Comparison of ENCODE assay signal across 2 cellular contexts in the genomic region with DNA sequence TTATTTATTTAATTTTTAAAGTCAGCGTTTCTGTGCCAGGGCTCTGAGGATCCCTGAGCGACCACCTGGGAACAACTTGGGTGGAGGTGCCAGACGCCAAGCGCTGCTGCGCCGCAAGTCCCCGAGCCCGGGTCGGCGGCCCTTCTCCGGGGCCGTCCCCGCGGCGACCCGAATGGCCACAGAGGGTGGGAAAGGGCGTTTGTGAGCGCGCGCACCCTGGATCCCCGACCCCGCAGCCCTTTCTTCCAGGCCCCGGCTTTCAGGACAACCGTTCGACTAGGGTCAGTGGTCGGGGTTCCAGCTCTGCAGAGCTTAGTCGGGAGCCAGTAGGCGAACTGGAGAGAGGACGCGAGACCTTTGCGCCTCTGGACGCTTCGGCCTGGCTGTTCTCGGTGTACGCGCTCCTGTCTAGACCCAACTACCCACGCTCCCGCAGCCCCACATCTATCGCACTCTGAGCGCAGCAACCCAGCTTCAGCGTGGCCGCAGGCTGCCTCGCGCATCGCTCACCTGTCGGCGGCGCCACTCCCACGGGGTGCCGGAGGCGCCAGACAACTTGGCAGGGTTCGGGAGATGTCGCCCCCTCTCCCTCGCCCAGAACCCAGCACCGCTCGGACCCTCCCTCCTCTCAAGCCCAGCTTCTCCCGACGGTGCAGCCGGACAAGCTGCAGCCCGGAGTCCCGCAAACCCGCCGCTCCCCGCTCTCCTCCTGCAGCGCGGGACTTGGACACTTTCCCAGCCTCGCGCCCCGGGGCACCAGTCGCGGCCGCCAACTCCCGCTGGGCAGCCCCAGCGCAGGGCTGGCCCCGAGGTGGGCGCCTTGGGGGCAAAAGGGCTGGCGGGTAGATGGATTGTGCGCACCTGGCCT.
TF ChIP-seq lines count a peak whose summit lies in the region.

No MANE protein-coding gene starts in this region.

TF ChIP-seq in HEK293, 187 proteins besides CTCF, POLR2A, EP300 and RAD21 (continued from another document and continues in another):
- TF ChIP-seq, protein P1, sequence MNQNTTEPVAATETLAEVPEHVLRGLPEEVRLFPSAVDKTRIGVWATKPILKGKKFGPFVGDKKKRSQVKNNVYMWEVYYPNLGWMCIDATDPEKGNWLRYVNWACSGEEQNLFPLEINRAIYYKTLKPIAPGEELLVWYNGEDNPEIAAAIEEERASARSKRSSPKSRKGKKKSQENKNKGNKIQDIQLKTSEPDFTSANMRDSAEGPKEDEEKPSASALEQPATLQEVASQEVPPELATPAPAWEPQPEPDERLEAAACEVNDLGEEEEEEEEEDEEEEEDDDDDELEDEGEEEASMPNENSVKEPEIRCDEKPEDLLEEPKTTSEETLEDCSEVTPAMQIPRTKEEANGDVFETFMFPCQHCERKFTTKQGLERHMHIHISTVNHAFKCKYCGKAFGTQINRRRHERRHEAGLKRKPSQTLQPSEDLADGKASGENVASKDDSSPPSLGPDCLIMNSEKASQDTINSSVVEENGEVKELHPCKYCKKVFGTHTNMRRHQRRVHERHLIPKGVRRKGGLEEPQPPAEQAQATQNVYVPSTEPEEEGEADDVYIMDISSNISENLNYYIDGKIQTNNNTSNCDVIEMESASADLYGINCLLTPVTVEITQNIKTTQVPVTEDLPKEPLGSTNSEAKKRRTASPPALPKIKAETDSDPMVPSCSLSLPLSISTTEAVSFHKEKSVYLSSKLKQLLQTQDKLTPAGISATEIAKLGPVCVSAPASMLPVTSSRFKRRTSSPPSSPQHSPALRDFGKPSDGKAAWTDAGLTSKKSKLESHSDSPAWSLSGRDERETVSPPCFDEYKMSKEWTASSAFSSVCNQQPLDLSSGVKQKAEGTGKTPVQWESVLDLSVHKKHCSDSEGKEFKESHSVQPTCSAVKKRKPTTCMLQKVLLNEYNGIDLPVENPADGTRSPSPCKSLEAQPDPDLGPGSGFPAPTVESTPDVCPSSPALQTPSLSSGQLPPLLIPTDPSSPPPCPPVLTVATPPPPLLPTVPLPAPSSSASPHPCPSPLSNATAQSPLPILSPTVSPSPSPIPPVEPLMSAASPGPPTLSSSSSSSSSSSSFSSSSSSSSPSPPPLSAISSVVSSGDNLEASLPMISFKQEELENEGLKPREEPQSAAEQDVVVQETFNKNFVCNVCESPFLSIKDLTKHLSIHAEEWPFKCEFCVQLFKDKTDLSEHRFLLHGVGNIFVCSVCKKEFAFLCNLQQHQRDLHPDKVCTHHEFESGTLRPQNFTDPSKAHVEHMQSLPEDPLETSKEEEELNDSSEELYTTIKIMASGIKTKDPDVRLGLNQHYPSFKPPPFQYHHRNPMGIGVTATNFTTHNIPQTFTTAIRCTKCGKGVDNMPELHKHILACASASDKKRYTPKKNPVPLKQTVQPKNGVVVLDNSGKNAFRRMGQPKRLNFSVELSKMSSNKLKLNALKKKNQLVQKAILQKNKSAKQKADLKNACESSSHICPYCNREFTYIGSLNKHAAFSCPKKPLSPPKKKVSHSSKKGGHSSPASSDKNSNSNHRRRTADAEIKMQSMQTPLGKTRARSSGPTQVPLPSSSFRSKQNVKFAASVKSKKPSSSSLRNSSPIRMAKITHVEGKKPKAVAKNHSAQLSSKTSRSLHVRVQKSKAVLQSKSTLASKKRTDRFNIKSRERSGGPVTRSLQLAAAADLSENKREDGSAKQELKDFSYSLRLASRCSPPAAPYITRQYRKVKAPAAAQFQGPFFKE (tag by site-specific recombination; IDR thresholded peaks at IDR 0.05; ENCODE audit: borderline replicate concordance): no peak
- TF ChIP-seq ZNF214 (tag by site-specific recombination; IDR thresholded peaks at IDR 0.05; ENCODE audit: borderline replicate concordance) (no peak), ZBTB1 (tag by site-specific recombination; IDR thresholded peaks at IDR 0.05) (peak; percentile 40; the same call in 1 of the 2 replicates), ZNF660 (tag by site-specific recombination; IDR thresholded peaks at IDR 0.05) (no peak), ZNF792 (tag by site-specific recombination; IDR thresholded peaks at IDR 0.05) (no peak), ZNF561 (tag by site-specific recombination; IDR thresholded peaks at IDR 0.05; ENCODE audit: borderline replicate concordance) (no peak), GLIS2 (tag by site-specific recombination; IDR thresholded peaks at IDR 0.05) (peak; percentile 59), ZFP69B (tag by site-specific recombination; IDR thresholded peaks at IDR 0.05) (no peak), ZNF155 (tag by site-specific recombination; IDR thresholded peaks at IDR 0.05) (no peak), ZNF132 (tag by site-specific recombination; IDR thresholded peaks at IDR 0.05; ENCODE audit: borderline replicate concordance) (no peak)
- TF ChIP-seq, protein P2, sequence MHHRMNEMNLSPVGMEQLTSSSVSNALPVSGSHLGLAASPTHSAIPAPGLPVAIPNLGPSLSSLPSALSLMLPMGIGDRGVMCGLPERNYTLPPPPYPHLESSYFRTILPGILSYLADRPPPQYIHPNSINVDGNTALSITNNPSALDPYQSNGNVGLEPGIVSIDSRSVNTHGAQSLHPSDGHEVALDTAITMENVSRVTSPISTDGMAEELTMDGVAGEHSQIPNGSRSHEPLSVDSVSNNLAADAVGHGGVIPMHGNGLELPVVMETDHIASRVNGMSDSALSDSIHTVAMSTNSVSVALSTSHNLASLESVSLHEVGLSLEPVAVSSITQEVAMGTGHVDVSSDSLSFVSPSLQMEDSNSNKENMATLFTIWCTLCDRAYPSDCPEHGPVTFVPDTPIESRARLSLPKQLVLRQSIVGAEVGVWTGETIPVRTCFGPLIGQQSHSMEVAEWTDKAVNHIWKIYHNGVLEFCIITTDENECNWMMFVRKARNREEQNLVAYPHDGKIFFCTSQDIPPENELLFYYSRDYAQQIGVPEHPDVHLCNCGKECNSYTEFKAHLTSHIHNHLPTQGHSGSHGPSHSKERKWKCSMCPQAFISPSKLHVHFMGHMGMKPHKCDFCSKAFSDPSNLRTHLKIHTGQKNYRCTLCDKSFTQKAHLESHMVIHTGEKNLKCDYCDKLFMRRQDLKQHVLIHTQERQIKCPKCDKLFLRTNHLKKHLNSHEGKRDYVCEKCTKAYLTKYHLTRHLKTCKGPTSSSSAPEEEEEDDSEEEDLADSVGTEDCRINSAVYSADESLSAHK (tag by site-specific recombination; IDR thresholded peaks at IDR 0.05): 0 out of 2 replicates have a peak, but pooled peaks have one; percentile 16
- TF ChIP-seq, protein P3, sequence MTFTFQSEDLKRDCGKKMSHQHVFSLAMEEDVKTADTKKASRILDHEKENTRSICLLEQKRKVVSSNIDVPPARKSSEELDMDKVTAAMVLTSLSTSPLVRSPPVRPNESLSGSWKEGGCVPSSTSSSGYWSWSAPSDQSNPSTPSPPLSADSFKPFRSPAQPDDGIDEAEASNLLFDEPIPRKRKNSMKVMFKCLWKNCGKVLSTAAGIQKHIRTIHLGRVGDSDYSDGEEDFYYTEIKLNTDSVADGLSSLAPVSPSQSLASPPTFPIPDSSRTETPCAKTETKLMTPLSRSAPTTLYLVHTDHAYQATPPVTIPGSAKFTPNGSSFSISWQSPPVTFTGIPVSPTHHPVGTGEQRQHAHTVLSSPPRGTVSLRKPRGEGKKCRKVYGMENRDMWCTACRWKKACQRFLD (tag by site-specific recombination; IDR thresholded peaks at IDR 0.05): no peak
- TF ChIP-seq, protein P4, sequence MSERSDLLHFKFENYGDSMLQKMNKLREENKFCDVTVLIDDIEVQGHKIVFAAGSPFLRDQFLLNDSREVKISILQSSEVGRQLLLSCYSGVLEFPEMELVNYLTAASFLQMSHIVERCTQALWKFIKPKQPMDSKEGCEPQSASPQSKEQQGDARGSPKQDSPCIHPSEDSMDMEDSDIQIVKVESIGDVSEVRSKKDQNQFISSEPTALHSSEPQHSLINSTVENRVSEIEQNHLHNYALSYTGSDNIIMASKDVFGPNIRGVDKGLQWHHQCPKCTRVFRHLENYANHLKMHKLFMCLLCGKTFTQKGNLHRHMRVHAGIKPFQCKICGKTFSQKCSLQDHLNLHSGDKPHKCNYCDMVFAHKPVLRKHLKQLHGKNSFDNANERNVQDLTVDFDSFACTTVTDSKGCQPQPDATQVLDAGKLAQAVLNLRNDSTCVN (tag by site-specific recombination; optimal IDR thresholded peaks at IDR 0.05): peak; percentile 74

TF ChIP-seq in SK-N-SH treated with all-trans-retinoic acid at 6 μM for 48 hours, 23 proteins besides CTCF, POLR2A, EP300 and RAD21 (continued from another document):
- TF ChIP-seq TCF4 (CRISPR knock-in tag; IDR thresholded peaks at IDR 0.05; ENCODE audit: borderline replicate concordance) (no peak), ZFP3 (CRISPR knock-in tag; IDR thresholded peaks at IDR 0.05) (no peak), TOX (CRISPR knock-in tag; IDR thresholded peaks at IDR 0.05; ENCODE audit: borderline replicate concordance) (no peak), ISL1 (CRISPR knock-in tag; IDR thresholded peaks at IDR 0.05) (no peak)
- TF ChIP-seq, protein P5, sequence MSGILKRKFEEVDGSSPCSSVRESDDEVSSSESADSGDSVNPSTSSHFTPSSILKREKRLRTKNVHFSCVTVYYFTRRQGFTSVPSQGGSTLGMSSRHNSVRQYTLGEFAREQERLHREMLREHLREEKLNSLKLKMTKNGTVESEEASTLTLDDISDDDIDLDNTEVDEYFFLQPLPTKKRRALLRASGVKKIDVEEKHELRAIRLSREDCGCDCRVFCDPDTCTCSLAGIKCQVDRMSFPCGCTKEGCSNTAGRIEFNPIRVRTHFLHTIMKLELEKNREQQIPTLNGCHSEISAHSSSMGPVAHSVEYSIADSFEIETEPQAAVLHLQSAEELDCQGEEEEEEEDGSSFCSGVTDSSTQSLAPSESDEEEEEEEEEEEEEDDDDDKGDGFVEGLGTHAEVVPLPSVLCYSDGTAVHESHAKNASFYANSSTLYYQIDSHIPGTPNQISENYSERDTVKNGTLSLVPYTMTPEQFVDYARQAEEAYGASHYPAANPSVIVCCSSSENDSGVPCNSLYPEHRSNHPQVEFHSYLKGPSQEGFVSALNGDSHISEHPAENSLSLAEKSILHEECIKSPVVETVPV (CRISPR knock-in tag; IDR thresholded peaks at IDR 0.05): no peak
